ENCODE assay signal across 8 cellular contexts in the genomic region with DNA sequence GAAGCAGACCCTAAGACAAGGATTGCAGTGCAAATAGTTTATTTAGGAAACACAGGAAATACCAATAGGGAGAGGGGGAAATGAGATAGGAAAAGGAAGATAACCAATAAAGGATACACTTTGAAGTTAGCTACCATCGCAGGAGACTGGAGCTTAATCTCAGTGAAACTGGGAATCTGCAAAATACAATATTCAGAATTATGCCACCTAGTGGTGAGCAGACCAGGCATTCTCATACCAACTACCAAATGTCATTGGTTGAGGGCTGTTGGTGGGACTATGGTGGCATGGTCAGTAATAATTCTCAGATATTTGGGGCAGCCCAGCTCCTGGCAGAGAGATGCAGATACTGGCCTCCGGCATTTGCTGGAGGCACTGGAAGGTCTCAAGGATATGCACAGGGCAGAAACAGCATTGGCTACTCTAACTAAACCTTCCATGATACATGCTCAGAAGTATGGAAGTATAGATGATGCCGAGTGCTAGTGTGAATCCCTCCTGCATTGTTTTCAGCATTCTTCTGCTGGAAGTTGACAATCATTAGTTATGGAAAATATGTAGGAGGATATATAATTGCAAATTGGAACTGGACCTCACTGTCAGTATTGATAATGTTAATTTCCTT. TPM values are rescaled to one million over a fixed set of nuclear protein-coding genes. Genes with fewer than 3 reads are reported as not detected.
DNase-seq lines count a peak whose midpoint lies in the region; ATAC-seq, FAIRE-seq and TF ChIP-seq lines count a peak whose summit lies in the region.

No MANE protein-coding gene starts in this region.

- FAIRE-seq in GM12892 (lab: Jason Lieb, UNC) = peak; percentile 56

- H3K36me3 ChIP-seq in parathyroid adenoma (ENCODE audit: control insufficient read depth, insufficient read depth, low read length) = no peaks in the 10 kb centered on the region

- peak; percentile 48 for ATAC-seq in esophagus mucosa
- no peak for ATAC-seq in GM21447 (IDR thresholded peaks at IDR 0.05; ENCODE audit: unreplicated experiment)
- ATAC-seq in GM21515 (IDR thresholded peaks at IDR 0.05; ENCODE audit: unreplicated experiment) = no peak

- H3K27me3 ChIP-seq in parathyroid adenoma (ENCODE audit: control insufficient read depth, insufficient read depth, low read length) = no peaks in the 10 kb centered on the region

- no peak overlapping the region for H2AFZ ChIP-seq in parathyroid adenoma

- no peaks in the 10 kb centered on the region for H3K79me2 ChIP-seq in parathyroid adenoma

- no peak overlapping the region for H3K9ac ChIP-seq in parathyroid adenoma

- peak; percentile 36 for TF ChIP-seq CTCF in parathyroid adenoma (IDR thresholded peaks at IDR 0.05)

- TF ChIP-seq POLR2A in GM12892 (IDR thresholded peaks at IDR 0.05; ENCODE audit: low read depth, low read length) = no peak

- H3K4me2 ChIP-seq in parathyroid adenoma (ENCODE audit: low read length) = no peak overlapping the region

- no peaks in the 10 kb centered on the region for H3K9me3 ChIP-seq in parathyroid adenoma (ENCODE audit: control insufficient read depth, low read length)

- no peak overlapping the region for H3K27ac ChIP-seq in parathyroid adenoma

- no peaks in the 10 kb centered on the region for H3K4me1 ChIP-seq in parathyroid adenoma

- no peak overlapping the region for H3K4me3 ChIP-seq in parathyroid adenoma (ENCODE audit: low read depth, low read length)

- peak; percentile 50 for DNase-seq in CD1c-positive myeloid dendritic cell (ENCODE audit: extremely low spot score)
- DNase-seq in GM12892 (ENCODE audit: insufficient read length) = no peak
- peak; percentile 58 for DNase-seq in RKO (ENCODE audit: low spot score)
- no peak for DNase-seq in NCI-H2171 treated with DMSO at 0.1 percent for 48 hours (lab: John Stamatoyannopoulos, UW)

RNA-seq across cellular contexts. Expression of gene ZFP69B, which starts 11.8 kb away (rescaled TPM):
- 2.8 TPM for polyA plus RNA-seq in GM12892 (2012; ENCODE audit: missing spikeins)
- total RNA-seq in esophagus mucosa = 1.6 TPM

RNA-seq across cellular contexts. Expression of gene ZFP69, which starts 38.6 kb away (rescaled TPM):
- polyA plus RNA-seq in GM12892 (2012; ENCODE audit: missing spikeins) = 3.1 TPM
- total RNA-seq in esophagus mucosa = 2.4 TPM

Comparison
In these comparisons a context has a peak if more than half of its experiments do, and no peak if none do; other contexts are left out.
1. DNase-seq: peak in CD1c-positive myeloid dendritic cell (single experiment) and RKO (single experiment); none in GM12892 (single experiment) and NCI-H2171 treated with DMSO at 0.1 percent for 48 hours (single experiment).